In genomic region chr1:173920868-173921267, GRCh38 we compare ENCODE assay signal across 1 cellular context.
TF ChIP-seq lines count a peak whose summit lies in the region.

No MANE protein-coding gene starts in this region.

TF ChIP-seq in K562, 482 proteins besides CTCF, POLR2A, EP300 and RAD21:
- TF ChIP-seq, protein P1, sequence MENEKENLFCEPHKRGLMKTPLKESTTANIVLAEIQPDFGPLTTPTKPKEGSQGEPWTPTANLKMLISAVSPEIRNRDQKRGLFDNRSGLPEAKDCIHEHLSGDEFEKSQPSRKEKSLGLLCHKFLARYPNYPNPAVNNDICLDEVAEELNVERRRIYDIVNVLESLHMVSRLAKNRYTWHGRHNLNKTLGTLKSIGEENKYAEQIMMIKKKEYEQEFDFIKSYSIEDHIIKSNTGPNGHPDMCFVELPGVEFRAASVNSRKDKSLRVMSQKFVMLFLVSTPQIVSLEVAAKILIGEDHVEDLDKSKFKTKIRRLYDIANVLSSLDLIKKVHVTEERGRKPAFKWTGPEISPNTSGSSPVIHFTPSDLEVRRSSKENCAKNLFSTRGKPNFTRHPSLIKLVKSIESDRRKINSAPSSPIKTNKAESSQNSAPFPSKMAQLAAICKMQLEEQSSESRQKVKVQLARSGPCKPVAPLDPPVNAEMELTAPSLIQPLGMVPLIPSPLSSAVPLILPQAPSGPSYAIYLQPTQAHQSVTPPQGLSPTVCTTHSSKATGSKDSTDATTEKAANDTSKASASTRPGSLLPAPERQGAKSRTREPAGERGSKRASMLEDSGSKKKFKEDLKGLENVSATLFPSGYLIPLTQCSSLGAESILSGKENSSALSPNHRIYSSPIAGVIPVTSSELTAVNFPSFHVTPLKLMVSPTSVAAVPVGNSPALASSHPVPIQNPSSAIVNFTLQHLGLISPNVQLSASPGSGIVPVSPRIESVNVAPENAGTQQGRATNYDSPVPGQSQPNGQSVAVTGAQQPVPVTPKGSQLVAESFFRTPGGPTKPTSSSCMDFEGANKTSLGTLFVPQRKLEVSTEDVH (IDR thresholded peaks at IDR 0.05; ENCODE audit: low read depth, partially characterized antibody) = no peak
- no peak for TF ChIP-seq E2F3 (CRISPR knock-in tag; IDR thresholded peaks at IDR 0.05)
- TF ChIP-seq CLOCK (CRISPR knock-in tag; IDR thresholded peaks at IDR 0.05; ENCODE audit: borderline replicate concordance) = no peak
- peak; percentile 97 for TF ChIP-seq TBP (optimal IDR thresholded peaks at IDR 0.05; ENCODE audit: low read depth, low read length)
- TF ChIP-seq, protein P2, sequence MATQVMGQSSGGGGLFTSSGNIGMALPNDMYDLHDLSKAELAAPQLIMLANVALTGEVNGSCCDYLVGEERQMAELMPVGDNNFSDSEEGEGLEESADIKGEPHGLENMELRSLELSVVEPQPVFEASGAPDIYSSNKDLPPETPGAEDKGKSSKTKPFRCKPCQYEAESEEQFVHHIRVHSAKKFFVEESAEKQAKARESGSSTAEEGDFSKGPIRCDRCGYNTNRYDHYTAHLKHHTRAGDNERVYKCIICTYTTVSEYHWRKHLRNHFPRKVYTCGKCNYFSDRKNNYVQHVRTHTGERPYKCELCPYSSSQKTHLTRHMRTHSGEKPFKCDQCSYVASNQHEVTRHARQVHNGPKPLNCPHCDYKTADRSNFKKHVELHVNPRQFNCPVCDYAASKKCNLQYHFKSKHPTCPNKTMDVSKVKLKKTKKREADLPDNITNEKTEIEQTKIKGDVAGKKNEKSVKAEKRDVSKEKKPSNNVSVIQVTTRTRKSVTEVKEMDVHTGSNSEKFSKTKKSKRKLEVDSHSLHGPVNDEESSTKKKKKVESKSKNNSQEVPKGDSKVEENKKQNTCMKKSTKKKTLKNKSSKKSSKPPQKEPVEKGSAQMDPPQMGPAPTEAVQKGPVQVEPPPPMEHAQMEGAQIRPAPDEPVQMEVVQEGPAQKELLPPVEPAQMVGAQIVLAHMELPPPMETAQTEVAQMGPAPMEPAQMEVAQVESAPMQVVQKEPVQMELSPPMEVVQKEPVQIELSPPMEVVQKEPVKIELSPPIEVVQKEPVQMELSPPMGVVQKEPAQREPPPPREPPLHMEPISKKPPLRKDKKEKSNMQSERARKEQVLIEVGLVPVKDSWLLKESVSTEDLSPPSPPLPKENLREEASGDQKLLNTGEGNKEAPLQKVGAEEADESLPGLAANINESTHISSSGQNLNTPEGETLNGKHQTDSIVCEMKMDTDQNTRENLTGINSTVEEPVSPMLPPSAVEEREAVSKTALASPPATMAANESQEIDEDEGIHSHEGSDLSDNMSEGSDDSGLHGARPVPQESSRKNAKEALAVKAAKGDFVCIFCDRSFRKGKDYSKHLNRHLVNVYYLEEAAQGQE (CRISPR knock-in tag; IDR thresholded peaks at IDR 0.05; ENCODE audit: low read depth) = no peak
- no peak for TF ChIP-seq ZNF263 (CRISPR knock-in tag; IDR thresholded peaks at IDR 0.05; ENCODE audit: borderline replicate concordance)
- peak; percentile 73 for TF ChIP-seq POLR3A (IDR thresholded peaks at IDR 0.05; ENCODE audit: borderline replicate concordance, extremely low read depth, insufficient read depth, insufficient read length)
- TF ChIP-seq SNIP1 (IDR thresholded peaks at IDR 0.05; ENCODE audit: low read depth) = no peak
- TF ChIP-seq ATF7 (IDR thresholded peaks at IDR 0.05) = no peak
- TF ChIP-seq, protein P3, sequence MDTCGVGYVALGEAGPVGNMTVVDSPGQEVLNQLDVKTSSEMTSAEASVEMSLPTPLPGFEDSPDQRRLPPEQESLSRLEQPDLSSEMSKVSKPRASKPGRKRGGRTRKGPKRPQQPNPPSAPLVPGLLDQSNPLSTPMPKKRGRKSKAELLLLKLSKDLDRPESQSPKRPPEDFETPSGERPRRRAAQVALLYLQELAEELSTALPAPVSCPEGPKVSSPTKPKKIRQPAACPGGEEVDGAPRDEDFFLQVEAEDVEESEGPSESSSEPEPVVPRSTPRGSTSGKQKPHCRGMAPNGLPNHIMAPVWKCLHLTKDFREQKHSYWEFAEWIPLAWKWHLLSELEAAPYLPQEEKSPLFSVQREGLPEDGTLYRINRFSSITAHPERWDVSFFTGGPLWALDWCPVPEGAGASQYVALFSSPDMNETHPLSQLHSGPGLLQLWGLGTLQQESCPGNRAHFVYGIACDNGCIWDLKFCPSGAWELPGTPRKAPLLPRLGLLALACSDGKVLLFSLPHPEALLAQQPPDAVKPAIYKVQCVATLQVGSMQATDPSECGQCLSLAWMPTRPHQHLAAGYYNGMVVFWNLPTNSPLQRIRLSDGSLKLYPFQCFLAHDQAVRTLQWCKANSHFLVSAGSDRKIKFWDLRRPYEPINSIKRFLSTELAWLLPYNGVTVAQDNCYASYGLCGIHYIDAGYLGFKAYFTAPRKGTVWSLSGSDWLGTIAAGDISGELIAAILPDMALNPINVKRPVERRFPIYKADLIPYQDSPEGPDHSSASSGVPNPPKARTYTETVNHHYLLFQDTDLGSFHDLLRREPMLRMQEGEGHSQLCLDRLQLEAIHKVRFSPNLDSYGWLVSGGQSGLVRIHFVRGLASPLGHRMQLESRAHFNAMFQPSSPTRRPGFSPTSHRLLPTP (IDR thresholded peaks at IDR 0.05; ENCODE audit: borderline replicate concordance, extremely low read depth, insufficient read length) = peak; percentile 34
- TF ChIP-seq NFATC3 (IDR thresholded peaks at IDR 0.05) = no peak
